In genomic region chr10:110813743-110814472, GRCh38 we compare ENCODE assay signal across 2 cellular contexts.
TF ChIP-seq lines count a peak whose summit lies in the region.

No MANE protein-coding gene starts in this region.

TF ChIP-seq in liver, 16 proteins besides CTCF, POLR2A, EP300 and RAD21 (continued from another document):
- TF ChIP-seq REST (IDR thresholded peaks at IDR 0.05) (no peak), HNF4G (IDR thresholded peaks at IDR 0.05) (peak; percentile 73), TAF1 (conservative IDR thresholded peaks at IDR 0.05) (no peak), YY1 (IDR thresholded peaks at IDR 0.05) (no peak), GABPA (IDR thresholded peaks at IDR 0.05 in 1 of 2, conservative IDR thresholded peaks at IDR 0.05 in 1 of 2) (no peak), FOXA2 (IDR thresholded peaks at IDR 0.05) (peak; percentile 11), EGR1 (IDR thresholded peaks at IDR 0.05; ENCODE audit: low read depth in 2 of 2) (no peak), JUND (IDR thresholded peaks at IDR 0.05) (no peak), SP1 (IDR thresholded peaks at IDR 0.05) (peak; percentile 37), ATF3 (IDR thresholded peaks at IDR 0.05) (no peak)
- TF ChIP-seq, protein P1, sequence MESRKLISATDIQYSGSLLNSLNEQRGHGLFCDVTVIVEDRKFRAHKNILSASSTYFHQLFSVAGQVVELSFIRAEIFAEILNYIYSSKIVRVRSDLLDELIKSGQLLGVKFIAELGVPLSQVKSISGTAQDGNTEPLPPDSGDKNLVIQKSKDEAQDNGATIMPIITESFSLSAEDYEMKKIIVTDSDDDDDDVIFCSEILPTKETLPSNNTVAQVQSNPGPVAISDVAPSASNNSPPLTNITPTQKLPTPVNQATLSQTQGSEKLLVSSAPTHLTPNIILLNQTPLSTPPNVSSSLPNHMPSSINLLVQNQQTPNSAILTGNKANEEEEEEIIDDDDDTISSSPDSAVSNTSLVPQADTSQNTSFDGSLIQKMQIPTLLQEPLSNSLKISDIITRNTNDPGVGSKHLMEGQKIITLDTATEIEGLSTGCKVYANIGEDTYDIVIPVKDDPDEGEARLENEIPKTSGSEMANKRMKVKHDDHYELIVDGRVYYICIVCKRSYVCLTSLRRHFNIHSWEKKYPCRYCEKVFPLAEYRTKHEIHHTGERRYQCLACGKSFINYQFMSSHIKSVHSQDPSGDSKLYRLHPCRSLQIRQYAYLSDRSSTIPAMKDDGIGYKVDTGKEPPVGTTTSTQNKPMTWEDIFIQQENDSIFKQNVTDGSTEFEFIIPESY (IDR thresholded peaks at IDR 0.05), result no peak
- TF ChIP-seq, protein P2, sequence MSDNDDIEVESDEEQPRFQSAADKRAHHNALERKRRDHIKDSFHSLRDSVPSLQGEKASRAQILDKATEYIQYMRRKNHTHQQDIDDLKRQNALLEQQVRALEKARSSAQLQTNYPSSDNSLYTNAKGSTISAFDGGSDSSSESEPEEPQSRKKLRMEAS (IDR thresholded peaks at IDR 0.05), result no peak
TF ChIP-seq in liver: peak in this region for 5.

TF ChIP-seq in HepG2, 621 proteins besides CTCF, POLR2A, EP300 and RAD21 (continued from another document):
- TF ChIP-seq TMF1 (CRISPR knock-in tag; IDR thresholded peaks at IDR 0.05; ENCODE audit: low read depth) (no peak), ZNF335 (CRISPR knock-in tag; IDR thresholded peaks at IDR 0.05) (no peak), FOSL2 (CRISPR knock-in tag; IDR thresholded peaks at IDR 0.05) (no peak), ETV6 (CRISPR knock-in tag; conservative IDR thresholded peaks at IDR 0.05) (no peak), KLF9 (CRISPR knock-in tag; IDR thresholded peaks at IDR 0.05; ENCODE audit: low read depth) (no peak), STAT6 (CRISPR knock-in tag; IDR thresholded peaks at IDR 0.05; ENCODE audit: borderline replicate concordance) (no peak), RAD51 (IDR thresholded peaks at IDR 0.05; ENCODE audit: borderline replicate concordance) (no peak), DNMT1 (CRISPR knock-in tag; IDR thresholded peaks at IDR 0.05) (no peak), NR0B2 (CRISPR knock-in tag; IDR thresholded peaks at IDR 0.05) (no peak), WIZ (CRISPR knock-in tag; IDR thresholded peaks at IDR 0.05) (no peak)
